9 cellular contexts compared by ENCODE assay signal in genomic region chr20:23937303-23938117, GRCh38. TPM values are rescaled to one million over a fixed set of nuclear protein-coding genes. Genes with fewer than 3 reads are reported as not detected.
DNase-seq lines count a peak whose midpoint lies in the region; ATAC-seq and TF ChIP-seq lines count a peak whose summit lies in the region.
"Had no signal": no experiment of that assay in that cellular context is flagged by ENCODE, and none has a peak within 500 bp of the region (broad histone marks: within the 10 kb centered on the region; RNA-seq: fewer than 3 reads in every experiment).

No MANE protein-coding gene starts in this region.

- H3K36me3 ChIP-seq in OCI-LY1 (ENCODE audit: insufficient read depth, low read length): no peaks in the 10 kb centered on the region
- no peaks in the 10 kb centered on the region for H3K36me3 ChIP-seq in tibial nerve

- H3K27ac ChIP-seq in AG04450 (ENCODE audit: low read depth, low read length) (no peak overlapping the region), OCI-LY1 (ENCODE audit: low read depth, low read length, poor library complexity, severe bottlenecking) (no peak overlapping the region), tibial nerve (no peak overlapping the region)
- H3K27ac ChIP-seq: skin epidermis had no signal

- in situ Hi-C loops in GM13976 (cut with MboI; ENCODE audit: low sequenced_read_pairs, unreplicated experiment): no loop called here

- TF ChIP-seq CTCF in AG04450 (IDR thresholded peaks at IDR 0.05; ENCODE audit: low read depth, low read length) (peak; percentile 68), GM13976 (IDR thresholded peaks at IDR 0.05; ENCODE audit: borderline replicate concordance, control extremely low read depth, extremely low read depth, insufficient read depth, missing control alignments) (peak; percentile 58), OCI-LY1 (IDR thresholded peaks at IDR 0.05; ENCODE audit: low read length) (peak; percentile 62; the same call in 1 of the 2 replicates), foreskin fibroblast (IDR thresholded peaks at IDR 0.05; ENCODE audit: low read depth, low read length) (peak; percentile 69), tibial nerve (IDR thresholded peaks at IDR 0.05) (peak; percentile 67 to 80 (median 78))

- 0% methylated on average over 3 of the region's 3 CpGs for WGBS in tibial nerve, 2 donors

- H3K4me3 ChIP-seq in AG04450 (ENCODE audit: low read depth, low read length): no peak overlapping the region
- no peak overlapping the region for H3K4me3 ChIP-seq in OCI-LY1 (ENCODE audit: low read depth, low read length, poor library complexity, severe bottlenecking)
- H3K4me3 ChIP-seq in foreskin fibroblast (ENCODE audit: low read depth in 1 of 2, low read length in 2 of 2): no peak overlapping the region
- H3K4me3 ChIP-seq in tibial nerve: no peak overlapping the region
- H3K4me3 ChIP-seq: skin epidermis had no signal

- H3K9me2 ChIP-seq in OCI-LY1 (ENCODE audit: low read depth, low read length): no peaks in the 10 kb centered on the region

- POLR2A ChIA-PET in AG04450 (lab: Yijun Ruan, JAX): no interaction called here

- H3F3A ChIP-seq in OCI-LY1 (ENCODE audit: insufficient read depth, low read length): no peaks in the 10 kb centered on the region

- no peak for TF ChIP-seq POLR2A in tibial nerve (IDR thresholded peaks at IDR 0.05)

- H3K27me3 ChIP-seq in AG04450 (ENCODE audit: control insufficient read depth, insufficient read depth, low read length) (no peaks in the 10 kb centered on the region), OCI-LY1 (ENCODE audit: insufficient read depth, low read length) (no peaks in the 10 kb centered on the region), tibial nerve (no peaks in the 10 kb centered on the region)

- ATAC-seq in HG03159 (IDR thresholded peaks at IDR 0.05; ENCODE audit: unreplicated experiment): peak; percentile 88

- no peaks in the 10 kb centered on the region for H4K20me1 ChIP-seq in OCI-LY1 (ENCODE audit: insufficient read depth, low read length)

- CTCF ChIA-PET in AG04450 (lab: Charles Lee): interaction anchor here (0.7 to 1.3 kb wide), 9 partner anchors 12 to 981 kb away, joined by 3 to 4 read pairs (median 3); no protein-coding TSS in a partner anchor

- no peak overlapping the region for H3K9ac ChIP-seq in OCI-LY1 (ENCODE audit: low read length)

- DNase-seq in AG04450 (ENCODE audit: low read depth, low spot score): no peak
- peak; percentile 56 for DNase-seq in GM13976 (ENCODE audit: low spot score)
- DNase-seq in activated T-helper 1 cell treated with Interleukin-2 at 50 U/mL for 16 hours (ENCODE audit: low read depth): peak; percentile 51
- peak; percentile 30 to 71 for DNase-seq in foreskin fibroblast
- peak in 50 of 56 donors; percentile 6 to 82 (median 44) for DNase-seq in nucleus accumbens (lab: John Stamatoyannopoulos, UW)
- DNase-seq in tibial nerve (ENCODE audit: low spot score in 2 of 2): peak in 1 of 2 donors; percentile 66

- no peak overlapping the region for H2AFZ ChIP-seq in OCI-LY1 (ENCODE audit: low read length)

- H3K79me2 ChIP-seq in OCI-LY1 (ENCODE audit: insufficient read depth, low read length): no peaks in the 10 kb centered on the region

- H3K4me1 ChIP-seq in OCI-LY1 (ENCODE audit: insufficient read depth, low read length, severe bottlenecking) (no peaks in the 10 kb centered on the region), tibial nerve (no peaks in the 10 kb centered on the region)

- H3K4me2 ChIP-seq in OCI-LY1 (ENCODE audit: low read length): no peak overlapping the region

- no peak for TF ChIP-seq EP300 in tibial nerve (IDR thresholded peaks at IDR 0.05)

- H3K9me3 ChIP-seq in AG04450 (ENCODE audit: control insufficient read depth, insufficient read depth, low read length): no peaks in the 10 kb centered on the region
- no peaks in the 10 kb centered on the region for H3K9me3 ChIP-seq in OCI-LY1 (ENCODE audit: low read length)
- no peaks in the 10 kb centered on the region for H3K9me3 ChIP-seq in tibial nerve

RNA-seq across cellular contexts. Expression of gene GGTLC1, which starts 51.1 kb away (rescaled TPM):
- not detected in 2 replicates for polyA plus RNA-seq in AG04450 (2011; rRNA removed)
- polyA minus RNA-seq in AG04450 (2011; rRNA and poly(A)+ RNA removed): not detected in 2 replicates
- total RNA-seq in tibial nerve: not detected

RNA-seq across cellular contexts. Expression of gene CST5, which starts 58.0 kb away (rescaled TPM):
- polyA plus RNA-seq in AG04450 (2011; rRNA removed): not detected in 2 replicates
- not detected in 2 replicates for polyA minus RNA-seq in AG04450 (2011; rRNA and poly(A)+ RNA removed)
- not detected for total RNA-seq in tibial nerve
